1 cellular context compared by ENCODE assay signal in genomic region chr17:49997256-49997735, GRCh38.
TF ChIP-seq lines count a peak whose summit lies in the region.

No MANE protein-coding gene starts in this region.

TF ChIP-seq in IMR-90, 13 proteins besides CTCF, POLR2A, EP300 and RAD21:
- TF ChIP-seq FOS (IDR thresholded peaks at IDR 0.05; ENCODE audit: low read depth, low read length): no peak
- no peak for TF ChIP-seq RFX5 (IDR thresholded peaks at IDR 0.05; ENCODE audit: low read depth, low read length)
- no peak for TF ChIP-seq SMC3 (IDR thresholded peaks at IDR 0.05; ENCODE audit: low read depth, low read length)
- TF ChIP-seq NFE2L2 (IDR thresholded peaks at IDR 0.05; ENCODE audit: low read depth, low read length): no peak
- no peak for TF ChIP-seq MAFK (IDR thresholded peaks at IDR 0.05; ENCODE audit: low read depth, low read length)
- TF ChIP-seq MXI1 (IDR thresholded peaks at IDR 0.05; ENCODE audit: borderline replicate concordance, low read depth, low read length): no peak
- no peak for TF ChIP-seq BHLHE40 (IDR thresholded peaks at IDR 0.05; ENCODE audit: low read depth, low read length)
- no peak for TF ChIP-seq USF2 (IDR thresholded peaks at IDR 0.05; ENCODE audit: low read depth, low read length)
- no peak for TF ChIP-seq ELK1 (IDR thresholded peaks at IDR 0.05; ENCODE audit: borderline replicate concordance, low read depth, low read length)
- no peak for TF ChIP-seq RCOR1 (IDR thresholded peaks at IDR 0.05; ENCODE audit: insufficient replicate concordance, low read length)
- no peak for TF ChIP-seq CEBPB (IDR thresholded peaks at IDR 0.05; ENCODE audit: low read depth, low read length)
- no peak for TF ChIP-seq MAZ (IDR thresholded peaks at IDR 0.05; ENCODE audit: borderline replicate concordance, low read depth, low read length)
- no peak for TF ChIP-seq CHD1 (IDR thresholded peaks at IDR 0.05; ENCODE audit: low read depth, low read length)
